ENCODE assay signal across 26 cellular contexts in the genomic region with DNA sequence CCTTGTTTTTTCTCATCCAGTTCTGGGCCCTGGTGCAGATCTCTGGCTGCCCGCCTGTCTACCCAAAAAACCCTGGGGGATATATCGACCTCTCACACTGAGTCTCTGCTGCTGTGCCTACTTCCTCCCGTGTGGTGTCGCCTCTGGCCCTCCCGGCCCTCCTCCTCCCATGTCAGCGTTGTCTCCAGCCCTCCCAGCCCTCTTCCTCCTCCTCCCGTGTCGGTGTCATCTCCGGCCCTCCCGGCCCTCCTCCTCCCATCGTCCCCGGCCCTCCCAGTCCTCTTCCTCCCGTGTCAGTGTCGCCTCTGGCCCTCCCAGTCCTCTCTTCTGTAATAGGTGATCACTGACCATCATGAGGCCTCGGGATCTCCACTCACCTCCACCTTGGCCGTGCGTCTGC.
DNase-seq lines count a peak whose midpoint lies in the region; ATAC-seq and TF ChIP-seq lines count a peak whose summit lies in the region.
"Had no signal": no experiment of that assay in that cellular context is flagged by ENCODE, and none has a peak within 500 bp of the region (broad histone marks: within the 10 kb centered on the region; RNA-seq: fewer than 3 reads in every experiment).

No MANE protein-coding gene starts in this region.

- peak overlapping the region; percentile 8 for H3K9ac ChIP-seq in adipocyte (ENCODE audit: low read length)
- no peak overlapping the region for H3K9ac ChIP-seq in trophoblast cell (ENCODE audit: low read length)

- H3K36me3 ChIP-seq in GM23338 (ENCODE audit: insufficient read depth) (no peaks in the 10 kb centered on the region), adipocyte (ENCODE audit: control insufficient read depth, insufficient read depth, low read length, severe bottlenecking) (peaks cover 87% of the 10 kb centered on the region), trophoblast cell (ENCODE audit: control insufficient read depth in 1 of 2, insufficient read depth in 2 of 2, low read length in 2 of 2) (no peaks in the 10 kb centered on the region)
- H3K36me3 ChIP-seq: ovary had no signal

- no peak overlapping the region for H4K12ac ChIP-seq in trophoblast cell (ENCODE audit: low read depth, low read length)

- H3K27me3 ChIP-seq in GM23338 (ENCODE audit: insufficient read depth): no peaks in the 10 kb centered on the region
- H3K27me3 ChIP-seq in adipocyte (replicated peaks; ENCODE audit: control insufficient read depth, insufficient read depth, low read length): no peaks in the 10 kb centered on the region
- no peaks in the 10 kb centered on the region for H3K27me3 ChIP-seq in trophoblast cell (ENCODE audit: insufficient read depth, low read length)
- H3K27me3 ChIP-seq: ovary, SJCRH30 had no signal

- no peaks in the 10 kb centered on the region for H3F3A ChIP-seq in GM23338 (replicated peaks; ENCODE audit: low read depth)

- H3K4me3 ChIP-seq in GM23338 (no peak overlapping the region), adipocyte (ENCODE audit: low read length) (no peak overlapping the region), trophoblast cell (ENCODE audit: low read depth, low read length) (no peak overlapping the region)
- H3K4me3 ChIP-seq: ovary, SJCRH30 had no signal

- no peaks in the 10 kb centered on the region for H3K9me3 ChIP-seq in adipocyte (ENCODE audit: control insufficient read depth, low read length)
- no peaks in the 10 kb centered on the region for H3K9me3 ChIP-seq in trophoblast cell (ENCODE audit: insufficient read depth, low read depth, low read length)
- H3K9me3 ChIP-seq: ovary, SJCRH30 had no signal

- no peaks in the 10 kb centered on the region for H3K79me1 ChIP-seq in trophoblast cell (ENCODE audit: low read length)

- no peak overlapping the region for H2AK5ac ChIP-seq in trophoblast cell (ENCODE audit: low read length)

- H2AFZ ChIP-seq in GM23338 (no peak overlapping the region), trophoblast cell (ENCODE audit: insufficient read depth, low read length, poor library complexity) (no peak overlapping the region)

- H3K9me3 Mint-ChIP-seq in GM23338: no peaks in the 10 kb centered on the region
- H3K9me3 Mint-ChIP-seq: activated T-cell treated with anti-CD3 and anti-CD28 coated beads, Interleukin-2, amount 50 U/mL, for 24 hours; CD4-positive, alpha-beta memory T cell; central memory CD8-positive, alpha-beta T cell had no signal

- H3K27ac ChIP-seq in GM23338 (ENCODE audit: low read depth): no peak overlapping the region
- no peak overlapping the region for H3K27ac ChIP-seq in trophoblast cell (ENCODE audit: low read depth, low read length)
- H3K27ac ChIP-seq: ovary, SJCRH30 had no signal

- H3K4me1 ChIP-seq in GM23338 (ENCODE audit: insufficient read depth) (peaks cover 17% of the 10 kb centered on the region), adipocyte (ENCODE audit: control insufficient read depth, insufficient read depth, low read length) (peaks cover 19% of the 10 kb centered on the region), trophoblast cell (ENCODE audit: control insufficient read depth in 1 of 2, insufficient read depth in 2 of 2, low read length in 2 of 2) (peaks cover 4 to 6% of the 10 kb centered on the region in 2 experiments)

- H3K4me1 Mint-ChIP-seq in GM23338: peaks cover 32% of the 10 kb centered on the region
- H3K4me1 Mint-ChIP-seq: CD4-positive, alpha-beta memory T cell; central memory CD8-positive, alpha-beta T cell had no signal

- H2BK120ac ChIP-seq in trophoblast cell (ENCODE audit: insufficient read depth, low read length, poor library complexity): no peak overlapping the region

- H3K4me2 ChIP-seq in GM23338: no peak overlapping the region
- H3K4me2 ChIP-seq in trophoblast cell (ENCODE audit: low read length): no peak overlapping the region

- H3K4me3 Mint-ChIP-seq in GM23338: no peak overlapping the region
- H3K4me3 Mint-ChIP-seq: activated T-cell treated with anti-CD3 and anti-CD28 coated beads, Interleukin-2, amount 50 U/mL, for 24 hours; CD4-positive, alpha-beta memory T cell; central memory CD8-positive, alpha-beta T cell had no signal

- no peak overlapping the region for H3K27ac Mint-ChIP-seq in GM23338
- H3K27ac Mint-ChIP-seq: activated T-cell treated with anti-CD3 and anti-CD28 coated beads, Interleukin-2, amount 50 U/mL, for 24 hours; CD4-positive, alpha-beta memory T cell had no signal

- no peak overlapping the region for H3K14ac ChIP-seq in trophoblast cell (ENCODE audit: low read length)

- H2BK5ac ChIP-seq in trophoblast cell (ENCODE audit: low read depth, low read length, poor library complexity): no peak overlapping the region

- no peak overlapping the region for H3K18ac ChIP-seq in trophoblast cell (ENCODE audit: low read length)

- H3K4ac ChIP-seq in trophoblast cell (ENCODE audit: low read depth, low read length): no peak overlapping the region

- peaks cover 13% of the 10 kb centered on the region for H3K36me3 Mint-ChIP-seq in GM23338 (ENCODE audit: low read depth)
- H3K36me3 Mint-ChIP-seq: CD4-positive, alpha-beta memory T cell had no signal

- TF ChIP-seq CTCF in GM23338 (conservative IDR thresholded peaks at IDR 0.05; ENCODE audit: low read depth in 2 of 2): 0 out of 4 replicates have a peak, but pooled peaks of 1 of the 2 experiments have one; percentile 29

- H4K91ac ChIP-seq in trophoblast cell (ENCODE audit: low read depth, low read length): no peak overlapping the region

- peak overlapping the region; percentile 13 for H4K8ac ChIP-seq in trophoblast cell (ENCODE audit: low read depth, low read length)

- no peaks in the 10 kb centered on the region for H3K79me2 ChIP-seq in GM23338 (replicated peaks; ENCODE audit: insufficient read depth)
- no peaks in the 10 kb centered on the region for H3K79me2 ChIP-seq in trophoblast cell (ENCODE audit: control insufficient read depth, insufficient read depth, low read length, poor library complexity)

- peak; percentile 76 for ATAC-seq in GM23338
- ATAC-seq: sciatic nerve had no signal

- H3K23ac ChIP-seq in trophoblast cell (ENCODE audit: low read length): no peak overlapping the region

- no CpG with 5 or more reads among the region's 17 CpGs for WGBS in trophoblast cell (ENCODE audit: extremely low coverage, insufficient coverage, insufficient read length)

- DNase-seq in GM23338 (ENCODE audit: low spot score): peak; percentile 32
- DNase-seq in adipocyte (ENCODE audit: low read depth): no peak
- peak; percentile 26 for DNase-seq in iPS-NIHi11 (ENCODE audit: low spot score)
- DNase-seq in trophoblast cell: no peak
- no peak for DNase-seq in pons (ENCODE audit: low spot score)
- no peak for DNase-seq in DMS 273 treated with DMSO at 0.1 percent for 48 hours (lab: John Stamatoyannopoulos, UW)
- DNase-seq in DMS79 (lab: John Stamatoyannopoulos, UW): no peak
- DNase-seq: activated CD8-positive, alpha-beta memory T cell treated with anti-CD3 and anti-CD28 coated beads for 24 hours; activated naive CD4-positive, alpha-beta T cell treated with Interleukin-2 at 50 U/mL for 16 hours; activated T-cell treated with anti-CD3 and anti-CD28 coated beads, Interleukin-2, amount 50 U/mL, for 24 hours; anterior cingulate cortex; CD4-positive, alpha-beta memory T cell; DMS153; erythroblast; GF-D8; hypothalamus; kidney; NCI-H1417 treated with DMSO at 0.1 percent for 48 hours; NCI-H510A treated with DMSO at 0.1 percent for 48 hours; ovary; SJCRH30; stimulated activated CD4-positive, alpha-beta T cell treated with anti-CD3 and anti-CD28 coated beads, Interleukin-15, amount 100 ng/mL, for 24 hours; stimulated activated CD8-positive, alpha-beta memory T cell treated with anti-CD3 and anti-CD28 coated beads, Interleukin-4, amount 100 ng/mL, for 48 hours; T-helper 1 cell had no signal

- H4K20me1 ChIP-seq in GM23338 (replicated peaks; ENCODE audit: insufficient read depth): no peaks in the 10 kb centered on the region

- H2BK12ac ChIP-seq in trophoblast cell (ENCODE audit: low read length): no peak overlapping the region

- peaks cover 3% of the 10 kb centered on the region for H3K27me3 Mint-ChIP-seq in GM23338 (ENCODE audit: insufficient read depth, low read depth, poor library complexity)

- no peaks in the 10 kb centered on the region for H3K9me2 ChIP-seq in GM23338 (ENCODE audit: insufficient read depth)

TF ChIP-seq in GM23338, 12 proteins besides CTCF, POLR2A, EP300 and RAD21 (continues in another document):
- no peak for TF ChIP-seq EZH2phosphoT487 (IDR thresholded peaks at IDR 0.05; ENCODE audit: unreplicated experiment)
- no peak for TF ChIP-seq STAT1 (IDR thresholded peaks at IDR 0.05; ENCODE audit: unreplicated experiment)
- TF ChIP-seq, protein P1, sequence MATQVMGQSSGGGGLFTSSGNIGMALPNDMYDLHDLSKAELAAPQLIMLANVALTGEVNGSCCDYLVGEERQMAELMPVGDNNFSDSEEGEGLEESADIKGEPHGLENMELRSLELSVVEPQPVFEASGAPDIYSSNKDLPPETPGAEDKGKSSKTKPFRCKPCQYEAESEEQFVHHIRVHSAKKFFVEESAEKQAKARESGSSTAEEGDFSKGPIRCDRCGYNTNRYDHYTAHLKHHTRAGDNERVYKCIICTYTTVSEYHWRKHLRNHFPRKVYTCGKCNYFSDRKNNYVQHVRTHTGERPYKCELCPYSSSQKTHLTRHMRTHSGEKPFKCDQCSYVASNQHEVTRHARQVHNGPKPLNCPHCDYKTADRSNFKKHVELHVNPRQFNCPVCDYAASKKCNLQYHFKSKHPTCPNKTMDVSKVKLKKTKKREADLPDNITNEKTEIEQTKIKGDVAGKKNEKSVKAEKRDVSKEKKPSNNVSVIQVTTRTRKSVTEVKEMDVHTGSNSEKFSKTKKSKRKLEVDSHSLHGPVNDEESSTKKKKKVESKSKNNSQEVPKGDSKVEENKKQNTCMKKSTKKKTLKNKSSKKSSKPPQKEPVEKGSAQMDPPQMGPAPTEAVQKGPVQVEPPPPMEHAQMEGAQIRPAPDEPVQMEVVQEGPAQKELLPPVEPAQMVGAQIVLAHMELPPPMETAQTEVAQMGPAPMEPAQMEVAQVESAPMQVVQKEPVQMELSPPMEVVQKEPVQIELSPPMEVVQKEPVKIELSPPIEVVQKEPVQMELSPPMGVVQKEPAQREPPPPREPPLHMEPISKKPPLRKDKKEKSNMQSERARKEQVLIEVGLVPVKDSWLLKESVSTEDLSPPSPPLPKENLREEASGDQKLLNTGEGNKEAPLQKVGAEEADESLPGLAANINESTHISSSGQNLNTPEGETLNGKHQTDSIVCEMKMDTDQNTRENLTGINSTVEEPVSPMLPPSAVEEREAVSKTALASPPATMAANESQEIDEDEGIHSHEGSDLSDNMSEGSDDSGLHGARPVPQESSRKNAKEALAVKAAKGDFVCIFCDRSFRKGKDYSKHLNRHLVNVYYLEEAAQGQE (IDR thresholded peaks at IDR 0.05; ENCODE audit: unreplicated experiment): no peak
- TF ChIP-seq EZH2 (IDR thresholded peaks at IDR 0.05; ENCODE audit: low read depth, unreplicated experiment): no peak
- TF ChIP-seq ZNF331 (CRISPR knock-in tag; IDR thresholded peaks at IDR 0.05; ENCODE audit: low read depth): no peak
- TF ChIP-seq JUNB (IDR thresholded peaks at IDR 0.05; ENCODE audit: unreplicated experiment): no peak

Comparison
In these comparisons a context has a peak if more than half of its experiments do, and no peak if none do; other contexts are left out.
1. DNase-seq: peak in GM23338 (single experiment) and iPS-NIHi11 (single experiment); none in adipocyte (single experiment), trophoblast cell (0 of 2), pons (single experiment), DMS 273 treated with DMSO at 0.1 percent for 48 hours (single experiment) and DMS79 (single experiment).